Comparison of ENCODE assay signal across 1 cellular context in the genomic region with DNA sequence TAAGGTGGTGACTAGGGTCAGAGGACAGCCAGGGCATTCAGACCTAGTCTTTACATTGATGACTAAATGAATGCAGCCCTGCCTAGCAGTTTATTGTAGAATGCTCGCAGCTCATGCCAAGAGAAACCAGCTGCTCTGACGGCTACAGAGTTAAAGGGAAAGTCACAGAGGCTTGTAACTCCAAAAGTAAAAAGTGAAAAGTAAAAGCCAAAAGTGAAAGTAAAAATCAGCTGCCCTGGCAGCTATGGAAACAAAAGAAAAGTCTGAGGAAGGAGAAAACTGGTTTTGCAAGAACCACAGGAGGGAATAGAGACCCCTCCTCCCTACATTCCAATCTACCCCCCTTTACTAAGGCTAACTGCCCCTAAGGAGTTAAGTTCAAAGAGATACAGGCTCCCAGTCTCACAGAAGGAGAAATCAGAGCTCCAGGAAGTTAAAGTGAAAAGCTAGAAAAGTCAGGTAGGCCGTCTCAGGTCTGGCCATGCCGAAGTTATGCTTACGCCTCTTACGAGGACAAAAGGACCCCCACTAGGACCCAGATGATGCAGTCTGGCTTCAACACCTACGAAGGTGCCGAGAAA.
TF ChIP-seq lines count a peak whose summit lies in the region.

No MANE protein-coding gene starts in this region.

TF ChIP-seq in K562, 482 proteins besides CTCF, POLR2A, EP300 and RAD21:
- TF ChIP-seq BRCA1 (IDR thresholded peaks at IDR 0.05) (no peak), BRCA1 (CRISPR knock-in tag; IDR thresholded peaks at IDR 0.05) (no peak), NFATC3 (IDR thresholded peaks at IDR 0.05) (no peak), ATF7 (IDR thresholded peaks at IDR 0.05) (0 out of 2 replicates have a peak, but pooled peaks have one; percentile 4)
